18 cellular contexts compared by ENCODE assay signal in genomic region chr6:134122775-134123174, GRCh38.
DNase-seq lines count a peak whose midpoint lies in the region; ATAC-seq, FAIRE-seq and TF ChIP-seq lines count a peak whose summit lies in the region.
"Had no signal": no experiment of that assay in that cellular context is flagged by ENCODE, and none has a peak within 500 bp of the region (broad histone marks: within the 10 kb centered on the region; RNA-seq: fewer than 3 reads in every experiment).

No MANE protein-coding gene starts in this region.

- CTCF ChIA-PET in activated CD4-positive, alpha-beta T cell treated with anti-CD3 and anti-CD28 coated beads for 36 hours (lab: Charles Lee), result interaction anchor here (0.6 to 7.1 kb wide), 20 partner anchors 11 to 817 kb away, joined by 3 to 84 read pairs (median 5); no protein-coding TSS in a partner anchor

- TF ChIP-seq POLR2A in GM12891 (IDR thresholded peaks at IDR 0.05; ENCODE audit: low read depth, low read length), result no peak

- no peaks in the 10 kb centered on the region for H3K36me3 Mint-ChIP-seq in activated CD4-positive, alpha-beta T cell treated with anti-CD3 and anti-CD28 coated beads for 36 hours (ENCODE audit: low read depth)
- no peaks in the 10 kb centered on the region for H3K36me3 Mint-ChIP-seq in chondrocyte (ENCODE audit: low read depth)
- H3K36me3 Mint-ChIP-seq: CD4-positive, CD25-positive, alpha-beta regulatory T cell; CD8-positive, alpha-beta T cell had no signal

- H3K27me3 ChIP-seq in bronchial epithelial cell (ENCODE audit: control insufficient read depth, insufficient read depth, low read length), result no peaks in the 10 kb centered on the region
- H3K27me3 ChIP-seq: BLaER1 had no signal

- H3K4me1 Mint-ChIP-seq in activated CD4-positive, alpha-beta T cell treated with anti-CD3 and anti-CD28 coated beads for 36 hours, result peaks cover 3% of the 10 kb centered on the region
- peaks cover 7% of the 10 kb centered on the region for H3K4me1 Mint-ChIP-seq in chondrocyte (ENCODE audit: low read depth)
- H3K4me1 Mint-ChIP-seq: B cell; CD4-positive, CD25-positive, alpha-beta regulatory T cell had no signal

- FAIRE-seq in GM12891 (lab: Jason Lieb, UNC) (peak; percentile 63), bronchial epithelial cell (lab: Jason Lieb, UNC) (no peak)
- FAIRE-seq: G401.6 had no signal

- no peak overlapping the region for H3K4me3 Mint-ChIP-seq in activated CD4-positive, alpha-beta T cell treated with anti-CD3 and anti-CD28 coated beads for 36 hours
- no peak overlapping the region for H3K4me3 Mint-ChIP-seq in chondrocyte (ENCODE audit: unreplicated experiment)
- H3K4me3 Mint-ChIP-seq: B cell; CD4-positive, CD25-positive, alpha-beta regulatory T cell; CD8-positive, alpha-beta T cell; GM23338; H9; HFFc6 had no signal

- no peak overlapping the region for H3K27ac Mint-ChIP-seq in activated CD4-positive, alpha-beta T cell treated with anti-CD3 and anti-CD28 coated beads for 36 hours
- no peak overlapping the region for H3K27ac Mint-ChIP-seq in chondrocyte (ENCODE audit: unreplicated experiment)
- H3K27ac Mint-ChIP-seq: B cell; CD8-positive, alpha-beta T cell; GM23338; H9; HFFc6 had no signal

- no peak for DNase-seq in activated CD4-positive, alpha-beta T cell treated with anti-CD3 and anti-CD28 coated beads for 36 hours
- DNase-seq in activated CD4-positive, alpha-beta T cell treated with anti-CD3 and anti-CD28 coated beads, Interleukin-2, amount 50 U/mL, for 4 hours, result no peak
- no peak for DNase-seq in GM12891 (ENCODE audit: insufficient read length, low spot score)
- peak; percentile 87 for DNase-seq in bronchial epithelial cell (ENCODE audit: low read depth)
- no peak for DNase-seq in chondrocyte (ENCODE audit: low spot score)
- no peak for DNase-seq in NCI-H1436 (lab: John Stamatoyannopoulos, UW)
- DNase-seq in NCI-H1092 treated with DMSO at 0.1 percent for 48 hours (lab: John Stamatoyannopoulos, UW), result no peak
- DNase-seq: Caco-2; CD4-positive, CD25-positive, alpha-beta regulatory T cell; CD8-positive, alpha-beta T cell; DND-41; H9; HFFc6 had no signal

- no peak overlapping the region for H3K4me3 ChIP-seq in bronchial epithelial cell (ENCODE audit: low read depth, low read length)
- H3K4me3 ChIP-seq: BLaER1, GM23338 had no signal

- POLR2A ChIA-PET in activated CD4-positive, alpha-beta T cell treated with anti-CD3 and anti-CD28 coated beads for 36 hours (lab: Charles Lee), result interaction anchor here (0.6 kb wide), 1 partner anchor 236 kb away, joined by 3 read pairs; no protein-coding TSS in a partner anchor

- TF ChIP-seq CTCF in bronchial epithelial cell (IDR thresholded peaks at IDR 0.05; ENCODE audit: insufficient read depth, low read length, severe bottlenecking), result no peak
- TF ChIP-seq CTCF in chondrocyte (IDR thresholded peaks at IDR 0.05), result no peak

- peak; percentile 12 for ATAC-seq in activated CD4-positive, alpha-beta T cell treated with anti-CD3 and anti-CD28 coated beads for 36 hours
- ATAC-seq in esophagus mucosa, result peak; percentile 91

- H3K36me3 ChIP-seq in bronchial epithelial cell (ENCODE audit: control insufficient read depth, insufficient read depth, low read length), result no peaks in the 10 kb centered on the region
- H3K36me3 ChIP-seq: BLaER1 had no signal

- H3K9me3 Mint-ChIP-seq in activated CD4-positive, alpha-beta T cell treated with anti-CD3 and anti-CD28 coated beads for 36 hours (ENCODE audit: low read depth), result no peaks in the 10 kb centered on the region
- peaks cover 4% of the 10 kb centered on the region for H3K9me3 Mint-ChIP-seq in chondrocyte (ENCODE audit: low read depth)
- H3K9me3 Mint-ChIP-seq: HFFc6 had no signal

- intact Hi-C loops in activated CD4-positive, alpha-beta T cell treated with anti-CD3 and anti-CD28 coated beads for 36 hours (cut with DNase I, micrococcal nuclease), result loop anchor here (1.0 to 2.0 kb wide), 3 partner anchors 701 to 819 kb away; no protein-coding TSS in a partner anchor

- no peaks in the 10 kb centered on the region for H3K27me3 Mint-ChIP-seq in activated CD4-positive, alpha-beta T cell treated with anti-CD3 and anti-CD28 coated beads for 36 hours
- H3K27me3 Mint-ChIP-seq in chondrocyte (ENCODE audit: low read depth), result no peaks in the 10 kb centered on the region
- H3K27me3 Mint-ChIP-seq: B cell had no signal

TF ChIP-seq in GM12891, 5 proteins besides CTCF, POLR2A, EP300 and RAD21:
- no peak for TF ChIP-seq SPI1 (IDR thresholded peaks at IDR 0.05; ENCODE audit: low read depth, low read length)
TF ChIP-seq in GM12891: peak in this region for 0.
